8 cellular contexts compared by ENCODE assay signal in the genomic region with DNA sequence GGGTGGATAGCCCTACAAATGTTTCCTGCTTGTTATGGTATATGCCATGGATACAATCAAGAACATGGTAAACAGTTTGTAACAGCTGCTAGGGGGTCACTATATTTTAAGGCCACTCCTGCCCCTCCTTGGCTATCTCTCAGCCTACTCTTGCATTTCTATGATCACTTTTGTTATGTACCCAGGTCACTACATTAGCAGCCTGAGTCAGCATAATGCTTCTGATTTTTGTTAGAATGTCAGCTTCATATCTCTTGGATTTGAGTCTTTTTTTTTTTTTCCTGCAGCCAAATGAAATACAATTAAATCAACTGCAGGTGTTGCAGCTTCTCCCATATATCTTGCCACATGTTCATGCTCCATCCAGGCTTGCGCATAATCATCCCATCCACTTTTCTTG.
"Had no signal": no experiment of that assay in that cellular context is flagged by ENCODE, and none has a peak within 500 bp of the region (broad histone marks: within the 10 kb centered on the region; RNA-seq: fewer than 3 reads in every experiment).

No MANE protein-coding gene starts in this region.

- H3K4me1 ChIP-seq: HAP-1 had no signal

- ATAC-seq: HCT116 had no signal

- H3K4me1 Mint-ChIP-seq: IgD-negative memory B cell had no signal

- H3K27ac ChIP-seq: HL-60 had no signal

- H3K4me3 Mint-ChIP-seq: HFFc6, IgD-negative memory B cell had no signal

- H3K27me3 Mint-ChIP-seq: IgD-negative memory B cell had no signal

- H3K27ac Mint-ChIP-seq: HFFc6, IgD-negative memory B cell had no signal

- H3K4me3 ChIP-seq: HAP-1 had no signal

- H3K36me3 ChIP-seq: HAP-1 had no signal

- H3K36me3 Mint-ChIP-seq: IgD-negative memory B cell had no signal

- DNase-seq: GOT3, H7, HFFc6, KG1 had no signal

- H3K9me3 ChIP-seq: HAP-1 had no signal
